9 cellular contexts compared by ENCODE assay signal in genomic region chr3:193701896-193702644, GRCh38.
DNase-seq lines count a peak whose midpoint lies in the region; ATAC-seq and TF ChIP-seq lines count a peak whose summit lies in the region.
"Had no signal": no experiment of that assay in that cellular context is flagged by ENCODE, and none has a peak within 500 bp of the region (broad histone marks: within the 10 kb centered on the region; RNA-seq: fewer than 3 reads in every experiment).

No MANE protein-coding gene starts in this region.

- H3K4me2 ChIP-seq in PC-3 (ENCODE audit: low read length), result no peak overlapping the region
- H3K4me2 ChIP-seq in osteoblast (ENCODE audit: insufficient read depth, low read length), result peak overlapping the region; percentile 31

- CTCF ChIA-PET in PC-3 (lab: Charles Lee), result no interaction called here

- H3K4me3 ChIP-seq in PC-3 (ENCODE audit: low read length) (no peak overlapping the region), osteoblast (ENCODE audit: insufficient read depth, low read length) (no peak overlapping the region), colonic mucosa (no peak overlapping the region), lower leg skin (ENCODE audit: low read depth, poor library complexity, severe bottlenecking) (no peak overlapping the region)

- no peak overlapping the region for H3K27ac ChIP-seq in PC-3 (ENCODE audit: low read length)
- H3K27ac ChIP-seq in osteoblast (ENCODE audit: low read depth, low read length), result no peak overlapping the region
- no peak overlapping the region for H3K27ac ChIP-seq in colonic mucosa

- H3K36me3 ChIP-seq in PC-3 (ENCODE audit: low read depth, low read length), result no peaks in the 10 kb centered on the region
- no peaks in the 10 kb centered on the region for H3K36me3 ChIP-seq in osteoblast (ENCODE audit: insufficient read depth, low read length)
- no peaks in the 10 kb centered on the region for H3K36me3 ChIP-seq in colonic mucosa

- no TSS peak for BruUV-seq in PC-3 (replicated peaks; lab: Mats Ljungman, UMichigan)

- DNase-seq in PC-3 (peak; percentile 12), osteoblast (ENCODE audit: insufficient read length, low spot score, missing footprints) (no peak), colonic mucosa (no peak), lower leg skin (ENCODE audit: low spot score in 2 of 2) (no peak)
- DNase-seq in activated CD8-positive, alpha-beta memory T cell treated with anti-CD3 and anti-CD28 coated beads for 24 hours, result no peak
- DNase-seq: activated CD4-positive, alpha-beta T cell treated with anti-CD3 and anti-CD28 coated beads, Interleukin-2, amount 50 U/mL, for 4 hours had no signal

- POLR2A ChIA-PET in PC-3 (lab: Charles Lee; ENCODE audit: unreplicated experiment), result no interaction called here

- H2AFZ ChIP-seq in PC-3 (ENCODE audit: low read length) (no peak overlapping the region), osteoblast (ENCODE audit: low read length) (no peak overlapping the region)

- peak; percentile 49 for ATAC-seq in GM18870 (IDR thresholded peaks at IDR 0.05; ENCODE audit: unreplicated experiment)
- ATAC-seq in HG02885 (IDR thresholded peaks at IDR 0.05; ENCODE audit: poor library complexity, unreplicated experiment), result peak; percentile 67
- no peak; the same call in 1 of the 2 replicates for ATAC-seq in PC-3
- no peak for ATAC-seq in GM21723 (IDR thresholded peaks at IDR 0.05; ENCODE audit: unreplicated experiment)

- H4K20me1 ChIP-seq in PC-3 (ENCODE audit: low read length), result no peaks in the 10 kb centered on the region
- H4K20me1 ChIP-seq in osteoblast (ENCODE audit: insufficient read depth, low read length), result no peaks in the 10 kb centered on the region

- TF ChIP-seq CTCF in PC-3 (conservative IDR thresholded peaks at IDR 0.05; ENCODE audit: low read depth, low read length) (no peak), osteoblast (IDR thresholded peaks at IDR 0.05; ENCODE audit: extremely low read depth, low read depth, low read length) (no peak), colonic mucosa (IDR thresholded peaks at IDR 0.05) (no peak), lower leg skin (IDR thresholded peaks at IDR 0.05) (no peak)

- TF ChIP-seq POLR2A in lower leg skin (IDR thresholded peaks at IDR 0.05), result no peak

- intact Hi-C loops in PC-3 (cut with micrococcal nuclease), result no loop called here
- intact Hi-C loops in colonic mucosa (cut with DNase I), result no loop called here
- intact Hi-C loops in lower leg skin (cut with DNase I; ENCODE audit: low total_unique reads), result no loop called here

- H3F3A ChIP-seq in PC-3 (ENCODE audit: low read length, unreplicated experiment), result no peaks in the 10 kb centered on the region

- no peaks in the 10 kb centered on the region for H3K4me1 ChIP-seq in PC-3 (ENCODE audit: insufficient read depth, low read length)
- H3K4me1 ChIP-seq in osteoblast (ENCODE audit: insufficient read depth, low read length), result peaks cover 16% of the 10 kb centered on the region
- no peaks in the 10 kb centered on the region for H3K4me1 ChIP-seq in colonic mucosa

- WGBS in lower leg skin, 2 donors, result 86 to 90% methylated on average over 12 of the region's 12 CpGs

- H3K9ac ChIP-seq in PC-3 (ENCODE audit: low read length) (no peak overlapping the region), colonic mucosa (ENCODE audit: low read depth in 2 of 2, low read length in 2 of 2) (no peak overlapping the region)

- H3K9me3 ChIP-seq in PC-3 (ENCODE audit: low read length) (no peaks in the 10 kb centered on the region), osteoblast (ENCODE audit: low read depth, low read length) (no peaks in the 10 kb centered on the region), colonic mucosa (no peaks in the 10 kb centered on the region)

- H3K79me2 ChIP-seq in PC-3 (ENCODE audit: low read length) (no peaks in the 10 kb centered on the region), osteoblast (ENCODE audit: insufficient read depth, low read length) (no peaks in the 10 kb centered on the region)

- H3K27me3 ChIP-seq in PC-3 (ENCODE audit: low read length), result no peaks in the 10 kb centered on the region
- no peaks in the 10 kb centered on the region for H3K27me3 ChIP-seq in osteoblast (ENCODE audit: insufficient read depth, low read length)
- no peaks in the 10 kb centered on the region for H3K27me3 ChIP-seq in colonic mucosa

- H3K9me2 ChIP-seq in PC-3 (replicated peaks; ENCODE audit: low read length), result no peaks in the 10 kb centered on the region

Comparison
In these comparisons a context has a peak if more than half of its experiments do, and no peak if none do; other contexts are left out.
1. ATAC-seq: peak in GM18870 (single experiment) and HG02885 (single experiment); none in PC-3 (single experiment) and GM21723 (single experiment).